In the genomic region with DNA sequence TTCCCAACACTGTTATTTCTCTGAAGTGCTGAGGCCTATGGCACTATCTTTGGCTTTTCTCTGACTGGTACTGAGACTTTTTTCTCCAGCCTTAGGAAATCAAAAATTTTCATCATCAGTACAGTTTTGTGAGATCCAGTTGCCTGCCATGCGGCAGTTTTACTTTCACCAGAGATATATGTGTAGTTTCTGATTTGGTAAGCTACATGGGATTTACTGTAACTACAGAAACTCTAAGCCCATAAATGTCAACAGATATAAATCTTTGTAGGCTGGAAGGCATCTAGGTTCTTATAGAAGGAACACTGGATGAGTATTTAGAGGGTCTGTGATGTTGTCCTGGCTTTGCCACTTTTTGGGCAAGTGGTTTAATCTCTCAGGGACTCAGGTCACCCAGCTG, we compare ENCODE assay signal across 1 cellular context.
TF ChIP-seq lines count a peak whose summit lies in the region.

No MANE protein-coding gene starts in this region.

TF ChIP-seq in HEK293, 187 proteins besides CTCF, POLR2A, EP300 and RAD21:
- TF ChIP-seq ZNF530 (tag by site-specific recombination; IDR thresholded peaks at IDR 0.05; ENCODE audit: low read depth): no peak
- TF ChIP-seq, protein P1, sequence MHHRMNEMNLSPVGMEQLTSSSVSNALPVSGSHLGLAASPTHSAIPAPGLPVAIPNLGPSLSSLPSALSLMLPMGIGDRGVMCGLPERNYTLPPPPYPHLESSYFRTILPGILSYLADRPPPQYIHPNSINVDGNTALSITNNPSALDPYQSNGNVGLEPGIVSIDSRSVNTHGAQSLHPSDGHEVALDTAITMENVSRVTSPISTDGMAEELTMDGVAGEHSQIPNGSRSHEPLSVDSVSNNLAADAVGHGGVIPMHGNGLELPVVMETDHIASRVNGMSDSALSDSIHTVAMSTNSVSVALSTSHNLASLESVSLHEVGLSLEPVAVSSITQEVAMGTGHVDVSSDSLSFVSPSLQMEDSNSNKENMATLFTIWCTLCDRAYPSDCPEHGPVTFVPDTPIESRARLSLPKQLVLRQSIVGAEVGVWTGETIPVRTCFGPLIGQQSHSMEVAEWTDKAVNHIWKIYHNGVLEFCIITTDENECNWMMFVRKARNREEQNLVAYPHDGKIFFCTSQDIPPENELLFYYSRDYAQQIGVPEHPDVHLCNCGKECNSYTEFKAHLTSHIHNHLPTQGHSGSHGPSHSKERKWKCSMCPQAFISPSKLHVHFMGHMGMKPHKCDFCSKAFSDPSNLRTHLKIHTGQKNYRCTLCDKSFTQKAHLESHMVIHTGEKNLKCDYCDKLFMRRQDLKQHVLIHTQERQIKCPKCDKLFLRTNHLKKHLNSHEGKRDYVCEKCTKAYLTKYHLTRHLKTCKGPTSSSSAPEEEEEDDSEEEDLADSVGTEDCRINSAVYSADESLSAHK (tag by site-specific recombination; IDR thresholded peaks at IDR 0.05): 0 out of 2 replicates have a peak, but pooled peaks have one; percentile 40
